8 cellular contexts compared by ENCODE assay signal in genomic region chr1:156591432-156592157, GRCh38. TPM values are rescaled to one million over a fixed set of nuclear protein-coding genes. Genes with fewer than 3 reads are reported as not detected.
DNase-seq lines count a peak whose midpoint lies in the region; ATAC-seq, FAIRE-seq and TF ChIP-seq lines count a peak whose summit lies in the region.

Gene NAXE, plus strand, starts transcription at chr1:156591776. Its CDS starts 29 bp downstream, at chr1:156591805.

- H3K9me3 Mint-ChIP-seq in immature natural killer cell = no peaks in the 10 kb centered on the region

- peak within 1 kb of the TSS; percentile 79 for H3K27ac ChIP-seq in WERI-Rb-1
- peak within 1 kb of the TSS; percentile 33 to 93 (median 86) for H3K27ac ChIP-seq in skin epidermis

- no peak for FAIRE-seq in bronchial epithelial cell (lab: Jason Lieb, UNC)

- H3K27me3 Mint-ChIP-seq in immature natural killer cell (ENCODE audit: low read depth in 3 of 3) = peaks cover 2% of the 10 kb centered on the region in 3 donors

- H3K27me3 ChIP-seq in WERI-Rb-1 (ENCODE audit: insufficient read depth, low read depth, severe bottlenecking) (no peaks in the 10 kb centered on the region), bronchial epithelial cell (ENCODE audit: control insufficient read depth, insufficient read depth, low read length) (no peaks in the 10 kb centered on the region)

- peaks cover 17 to 21% of the 10 kb centered on the region in 2 donors for H3K4me1 Mint-ChIP-seq in immature natural killer cell

- peak; percentile 47 to 60 for DNase-seq in NOMO-1 (lab: John Stamatoyannopoulos, UW; ENCODE audit: unreplicated experiment in 2 of 2)
- no peak for DNase-seq in NOMO-1 treated with dmso at 0.1 percent for 144 hours (lab: John Stamatoyannopoulos, UW; ENCODE audit: unreplicated experiment)
- peak; percentile 23 for DNase-seq in NCI-H2081 treated with DMSO at 0.1 percent for 48 hours (lab: John Stamatoyannopoulos, UW)
- DNase-seq in WERI-Rb-1 = peak; percentile 81
- DNase-seq in bronchial epithelial cell (ENCODE audit: low read depth) = peak; percentile 48
- peak; percentile 70 to 74 (median 74) for DNase-seq in immature natural killer cell

- peak within 1 kb of the TSS; percentile 88 to 93 (median 91) for H3K4me3 Mint-ChIP-seq in immature natural killer cell

- TF ChIP-seq CTCF in WERI-Rb-1 (IDR thresholded peaks at IDR 0.05; ENCODE audit: low read depth, low read length) (no peak), bronchial epithelial cell (IDR thresholded peaks at IDR 0.05; ENCODE audit: insufficient read depth, low read length, severe bottlenecking) (no peak)

- peak; percentile 88 for ATAC-seq in HG02885 (IDR thresholded peaks at IDR 0.05; ENCODE audit: poor library complexity, unreplicated experiment)

- peak within 1 kb of the TSS; percentile 65 for H3K4me3 ChIP-seq in WERI-Rb-1 (ENCODE audit: low read depth, low read length)
- H3K4me3 ChIP-seq in bronchial epithelial cell (ENCODE audit: low read depth, low read length) = peak within 1 kb of the TSS; percentile 89
- peak within 1 kb of the TSS; percentile 49 to 89 (median 77) for H3K4me3 ChIP-seq in skin epidermis

- H3K36me3 ChIP-seq in WERI-Rb-1 (peaks cover 42% of the 10 kb centered on the region), bronchial epithelial cell (ENCODE audit: control insufficient read depth, insufficient read depth, low read length) (peaks cover 18% of the 10 kb centered on the region)

- no peaks in the 10 kb centered on the region for H3K9me3 ChIP-seq in WERI-Rb-1 (ENCODE audit: severe bottlenecking)

- peak within 1 kb of the TSS; percentile 90 to 96 (median 94) for H3K27ac Mint-ChIP-seq in immature natural killer cell

- H3K36me3 Mint-ChIP-seq in immature natural killer cell = peaks cover 3 to 11% (median 8%) of the 10 kb centered on the region in 3 donors

RNA-seq across cellular contexts. Expression of gene NAXE, which starts in this region (rescaled TPM):
- 142 and 154 TPM in 2 replicates for total RNA-seq in bronchial epithelial cell
- 100 to 1,000 TPM; 141 to 239 (median 202) TPM for polyA plus RNA-seq in immature natural killer cell
